11 cellular contexts compared by ENCODE assay signal in genomic region chr5:56314536-56314935, GRCh38.
DNase-seq lines count a peak whose midpoint lies in the region; ATAC-seq and TF ChIP-seq lines count a peak whose summit lies in the region.
"Had no signal": no experiment of that assay in that cellular context is flagged by ENCODE, and none has a peak within 500 bp of the region (broad histone marks: within the 10 kb centered on the region; RNA-seq: fewer than 3 reads in every experiment).

No MANE protein-coding gene starts in this region.

- no peak overlapping the region for H3K4me2 ChIP-seq in MM.1S (ENCODE audit: low read depth, low read length)

- H3K27ac Mint-ChIP-seq in endothelial cell (ENCODE audit: unreplicated experiment): no peak overlapping the region

- H3K27me3 ChIP-seq in MM.1S (replicated peaks; ENCODE audit: insufficient read depth, low read length) (no peaks in the 10 kb centered on the region), upper lobe of right lung (no peaks in the 10 kb centered on the region)

- H3K9me2 ChIP-seq in MM.1S (replicated peaks; ENCODE audit: insufficient read depth, low read length): no peaks in the 10 kb centered on the region

- TF ChIP-seq CTCF in MM.1S (IDR thresholded peaks at IDR 0.05; ENCODE audit: low read length) (peak; percentile 64), endothelial cell (IDR thresholded peaks at IDR 0.05; ENCODE audit: unreplicated experiment) (peak; percentile 56), upper lobe of right lung (IDR thresholded peaks at IDR 0.05) (peak; percentile 43)

- H3K4me1 Mint-ChIP-seq in endothelial cell (ENCODE audit: unreplicated experiment): peaks cover 8% of the 10 kb centered on the region

- DNase-seq in stimulated activated CD4-positive, alpha-beta T cell treated with anti-CD3 and anti-CD28 coated beads, Interleukin-4, amount 100 ng/mL, for 24 hours: peak; percentile 61
- no peak for DNase-seq in stimulated activated CD4-positive, alpha-beta T cell treated with anti-CD3 and anti-CD28 coated beads, Interleukin-12 subunit alpha, Interleukin-12 subunit beta, amount 100 ng/mL, for 4 hours
- DNase-seq in MM.1S (no peak), endothelial cell (ENCODE audit: low spot score) (peak; percentile 15), upper lobe of right lung (no peak), SW480 (ENCODE audit: low spot score) (no peak), NCI-H748 treated with DMSO at 0.1 percent for 48 hours (lab: John Stamatoyannopoulos, UW) (no peak), NCI-H2171 treated with DMSO at 0.1 percent for 48 hours (lab: John Stamatoyannopoulos, UW) (no peak)
- DNase-seq: activated CD4-positive, CD25-positive, alpha-beta regulatory T cell treated with anti-CD3 and anti-CD28 coated beads, Interleukin-2, amount 50 U/mL, for 72 hours; posterior cingulate gyrus had no signal

- H3F3A ChIP-seq in MM.1S (ENCODE audit: insufficient read depth, low read length): no peaks in the 10 kb centered on the region

- H3K36me3 ChIP-seq in MM.1S (replicated peaks; ENCODE audit: insufficient read depth, low read length) (no peaks in the 10 kb centered on the region), upper lobe of right lung (no peaks in the 10 kb centered on the region)

- H2AFZ ChIP-seq in MM.1S (ENCODE audit: low read length): peak overlapping the region; percentile 20; the same call in 1 of the 2 replicates

- H3K4me3 ChIP-seq in MM.1S (ENCODE audit: low read length): no peak overlapping the region
- no peak overlapping the region for H3K4me3 ChIP-seq in upper lobe of right lung

- H3K4me3 Mint-ChIP-seq in endothelial cell (ENCODE audit: unreplicated experiment): no peak overlapping the region

- H3K9me3 ChIP-seq in MM.1S (replicated peaks; ENCODE audit: insufficient read depth, low read length) (no peaks in the 10 kb centered on the region), upper lobe of right lung (no peaks in the 10 kb centered on the region)

- H3K36me3 Mint-ChIP-seq in endothelial cell (ENCODE audit: low read depth, unreplicated experiment): peaks cover 4% of the 10 kb centered on the region

- H3K4me1 ChIP-seq in MM.1S (ENCODE audit: low read length): no peaks in the 10 kb centered on the region
- peaks cover 8% of the 10 kb centered on the region for H3K4me1 ChIP-seq in upper lobe of right lung

- peaks cover 2% of the 10 kb centered on the region for H3K27me3 Mint-ChIP-seq in endothelial cell (ENCODE audit: unreplicated experiment)

- no peaks in the 10 kb centered on the region for H3K79me2 ChIP-seq in MM.1S (ENCODE audit: low read length)

- H3K27ac ChIP-seq in MM.1S (ENCODE audit: low read length) (no peak overlapping the region), upper lobe of right lung (no peak overlapping the region)
- H3K27ac ChIP-seq: epithelial cell of prostate had no signal

- no peak overlapping the region for H3K9ac ChIP-seq in MM.1S (ENCODE audit: low read length)

- H3K9me3 Mint-ChIP-seq in endothelial cell (ENCODE audit: unreplicated experiment): no peaks in the 10 kb centered on the region

- peak; percentile 35 for ATAC-seq in upper lobe of right lung

- H4K20me1 ChIP-seq in MM.1S (ENCODE audit: insufficient read depth, low read length): no peaks in the 10 kb centered on the region

- intact Hi-C loops in upper lobe of right lung (cut with DNase I): no loop called here

Comparison
In these comparisons a context has a peak if more than half of its experiments do, and no peak if none do; other contexts are left out.
1. DNase-seq: peak in stimulated activated CD4-positive, alpha-beta T cell treated with anti-CD3 and anti-CD28 coated beads, Interleukin-4, amount 100 ng/mL, for 24 hours (single experiment) and endothelial cell (single experiment); none in stimulated activated CD4-positive, alpha-beta T cell treated with anti-CD3 and anti-CD28 coated beads, Interleukin-12 subunit alpha, Interleukin-12 subunit beta, amount 100 ng/mL, for 4 hours (single experiment), MM.1S (single experiment), upper lobe of right lung (single experiment), SW480 (single experiment), NCI-H748 treated with DMSO at 0.1 percent for 48 hours (single experiment) and NCI-H2171 treated with DMSO at 0.1 percent for 48 hours (single experiment).
2. Peak in every context shown above with its lines, with median percentiles within 50 percentile points of each other: CTCF ChIP-seq.